ENCODE assay signal across 32 cellular contexts in the genomic region with DNA sequence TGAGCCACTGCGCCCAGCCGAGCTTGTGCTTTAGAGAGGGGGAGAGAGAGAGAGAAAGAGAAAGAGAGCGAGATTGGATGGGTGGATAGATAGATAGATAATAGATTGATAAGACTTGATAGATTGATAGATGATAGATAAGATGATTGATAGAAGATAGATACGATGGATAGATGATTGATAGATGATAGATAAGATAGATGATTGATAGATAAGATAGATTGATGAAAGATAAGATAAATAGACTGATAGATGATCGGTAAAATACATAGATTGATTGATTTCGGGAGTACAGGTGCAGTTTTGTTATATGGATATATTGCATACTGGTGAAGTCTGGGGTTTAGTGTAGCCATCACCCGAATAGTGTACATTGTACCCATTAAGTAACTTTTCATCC.
"Had no signal": no experiment of that assay in that cellular context is flagged by ENCODE, and none has a peak within 500 bp of the region (broad histone marks: within the 10 kb centered on the region; RNA-seq: fewer than 3 reads in every experiment).

No MANE protein-coding gene starts in this region.

- ATAC-seq: activated CD4-positive, alpha-beta T cell treated with anti-CD3 and anti-CD28 coated beads for 36 hours; activated naive CD8-positive, alpha-beta T cell treated with anti-CD3 and anti-CD28 coated beads, Interleukin-2, amount 50 U/mL, for 24 hours; foreskin keratinocyte; heart left ventricle; left colon; psoas muscle had no signal

- H3K27me3 ChIP-seq: heart left ventricle, neural progenitor cell, sigmoid colon, uterus had no signal

- H3K4me3 Mint-ChIP-seq: dendritic cell treated with granulocyte-macrophage colony-stimulating factor and Interleukin-4, amounts not matched to agents 40 ng/mL and 50 ng/mL, for 4 days; endodermal cell; natural killer cell; neural progenitor cell; type B pancreatic cell had no signal

- H3K9me3 Mint-ChIP-seq: activated naive CD8-positive, alpha-beta T cell treated with anti-CD3 and anti-CD28 coated beads, Interleukin-2, amount 50 U/mL, for 24 hours; endodermal cell; natural killer cell; stimulated activated effector memory CD8-positive, alpha-beta T cell treated with anti-CD3 and anti-CD28 coated beads, Interleukin-12 subunit alpha, Interleukin-12 subunit beta, amount 100 ng/mL, for 72 hours; stimulated activated naive CD8-positive, alpha-beta T cell treated with anti-CD3 and anti-CD28 coated beads, Interleukin-15, Interleukin-2, amounts not matched to agents 100 ng/mL and 50 ng/mL, for 24 hours; type B pancreatic cell had no signal

- H3K9me3 ChIP-seq: esophagus muscularis mucosa, sigmoid colon, thoracic aorta, uterus had no signal

- H3K27ac ChIP-seq: esophagus muscularis mucosa, foreskin keratinocyte, neural progenitor cell, parathyroid adenoma, psoas muscle, sigmoid colon, thoracic aorta, uterus had no signal

- H3K4me3 ChIP-seq: esophagus muscularis mucosa, neural progenitor cell, psoas muscle, sigmoid colon, thoracic aorta, uterus had no signal

- H3K4me1 ChIP-seq: foreskin keratinocyte, neural progenitor cell, parathyroid adenoma, uterus had no signal

- H3K36me3 Mint-ChIP-seq: immature natural killer cell; natural killer cell; neural progenitor cell; stimulated activated effector memory CD8-positive, alpha-beta T cell treated with anti-CD3 and anti-CD28 coated beads, Interleukin-12 subunit alpha, Interleukin-12 subunit beta, amount 100 ng/mL, for 72 hours; type B pancreatic cell had no signal

- H3K36me3 ChIP-seq: esophagus muscularis mucosa, heart left ventricle, neural progenitor cell, sigmoid colon, thoracic aorta, uterus had no signal

- DNase-seq: activated CD4-positive, alpha-beta T cell treated with anti-CD3 and anti-CD28 coated beads for 36 hours; activated CD4-positive, alpha-beta T cell treated with anti-CD3 and anti-CD28 coated beads, Interleukin-2, amount 50 U/mL, for 4 hours; activated CD4-positive, CD25-positive, alpha-beta regulatory T cell; activated gamma-delta T cell; activated naive CD4-positive, alpha-beta T cell treated with anti-CD3 and anti-CD28 coated beads, Interleukin-2, amount 50 U/mL, for 16 hours; activated naive CD8-positive, alpha-beta T cell treated with anti-CD3 and anti-CD28 coated beads, Interleukin-2, amount 50 U/mL, for 24 hours; amygdala; central memory CD4-positive, alpha-beta T cell; endodermal cell; foreskin keratinocyte; heart left ventricle; hypothalamus; immature natural killer cell; kidney; left colon; midbrain; natural killer cell; occipital lobe; psoas muscle; sigmoid colon; small intestine; stimulated activated CD4-positive, alpha-beta T cell treated with anti-CD3 and anti-CD28 coated beads, Interleukin-4, amount 100 ng/mL, for 24 hours; uterus had no signal

- H3K27ac Mint-ChIP-seq: activated naive CD8-positive, alpha-beta T cell treated with anti-CD3 and anti-CD28 coated beads, Interleukin-2, amount 50 U/mL, for 24 hours; dendritic cell treated with granulocyte-macrophage colony-stimulating factor and Interleukin-4, amounts not matched to agents 40 ng/mL and 50 ng/mL, for 4 days; endodermal cell; memory B cell; neural progenitor cell; stimulated activated effector memory CD8-positive, alpha-beta T cell treated with anti-CD3 and anti-CD28 coated beads, Interleukin-12 subunit alpha, Interleukin-12 subunit beta, amount 100 ng/mL, for 72 hours; stimulated activated naive CD8-positive, alpha-beta T cell treated with anti-CD3 and anti-CD28 coated beads, Interleukin-15, Interleukin-2, amounts not matched to agents 100 ng/mL and 50 ng/mL, for 24 hours; type B pancreatic cell had no signal

- H3K27me3 Mint-ChIP-seq: activated CD4-positive, alpha-beta T cell treated with anti-CD3 and anti-CD28 coated beads for 36 hours; activated naive CD8-positive, alpha-beta T cell treated with anti-CD3 and anti-CD28 coated beads, Interleukin-2, amount 50 U/mL, for 24 hours; dendritic cell treated with granulocyte-macrophage colony-stimulating factor and Interleukin-4, amounts not matched to agents 40 ng/mL and 50 ng/mL, for 4 days; stimulated activated naive CD8-positive, alpha-beta T cell treated with anti-CD3 and anti-CD28 coated beads, Interleukin-15, Interleukin-2, amounts not matched to agents 100 ng/mL and 50 ng/mL, for 24 hours had no signal
